11 cellular contexts compared by ENCODE assay signal in genomic region chr11:76623171-76623883, GRCh38.
DNase-seq lines count a peak whose midpoint lies in the region; ATAC-seq lines count a peak whose summit lies in the region.
"Had no signal": no experiment of that assay in that cellular context is flagged by ENCODE, and none has a peak within 500 bp of the region (broad histone marks: within the 10 kb centered on the region; RNA-seq: fewer than 3 reads in every experiment).

No MANE protein-coding gene starts in this region.

- H3K4me1 ChIP-seq in adipocyte (ENCODE audit: control insufficient read depth, insufficient read depth, low read length), result peaks cover 41% of the 10 kb centered on the region
- H3K4me1 ChIP-seq: gastroesophageal sphincter had no signal

- no peaks in the 10 kb centered on the region for H3K36me3 ChIP-seq in adipocyte (ENCODE audit: control insufficient read depth, insufficient read depth, low read length, severe bottlenecking)
- H3K36me3 ChIP-seq: gastroesophageal sphincter had no signal

- no peak overlapping the region for H3K4me3 Mint-ChIP-seq in stimulated activated naive CD8-positive, alpha-beta T cell treated with anti-CD3 and anti-CD28 coated beads, Interleukin-15, amount 100 ng/mL, for 72 hours

- no peak for DNase-seq in stimulated activated naive CD8-positive, alpha-beta T cell treated with anti-CD3 and anti-CD28 coated beads, Interleukin-15, amount 100 ng/mL, for 72 hours
- DNase-seq in stimulated activated naive CD8-positive, alpha-beta T cell treated with anti-CD3 and anti-CD28 coated beads, Interleukin-15, Interleukin-2, amounts not matched to agents 100 U/mL and 50 U/mL, for 24 hours, result no peak
- DNase-seq in adipocyte (ENCODE audit: low read depth) (peak; percentile 36), iris pigment epithelial cell (ENCODE audit: low read depth) (peak; percentile 83), cerebellar nuclear complex (lab: John Stamatoyannopoulos, UW) (no peak), NCI-H510A (lab: John Stamatoyannopoulos, UW) (no peak)
- DNase-seq: H7 had no signal

- peaks cover 9% of the 10 kb centered on the region for H3K9me3 ChIP-seq in adipocyte (ENCODE audit: control insufficient read depth, low read length)

- peaks cover 43% of the 10 kb centered on the region for H3K4me1 Mint-ChIP-seq in stimulated activated naive CD8-positive, alpha-beta T cell treated with anti-CD3 and anti-CD28 coated beads, Interleukin-15, amount 100 ng/mL, for 72 hours

- ATAC-seq in stimulated activated naive CD8-positive, alpha-beta T cell treated with anti-CD3 and anti-CD28 coated beads, Interleukin-15, amount 100 ng/mL, for 72 hours, result no peak
- ATAC-seq in stimulated activated naive CD8-positive, alpha-beta T cell treated with anti-CD3 and anti-CD28 coated beads, Interleukin-15, Interleukin-2, amounts not matched to agents 100 U/mL and 50 U/mL, for 24 hours, result no peak
- ATAC-seq in HG03432 (IDR thresholded peaks at IDR 0.05; ENCODE audit: unreplicated experiment) (no peak), HG02798 (IDR thresholded peaks at IDR 0.05; ENCODE audit: poor library complexity, unreplicated experiment) (no peak)
- ATAC-seq: gastroesophageal sphincter had no signal

- H3K9me3 Mint-ChIP-seq in stimulated activated naive CD8-positive, alpha-beta T cell treated with anti-CD3 and anti-CD28 coated beads, Interleukin-15, amount 100 ng/mL, for 72 hours, result peaks cover 12 to 23% of the 10 kb centered on the region in 2 donors

- H3K4me3 ChIP-seq in adipocyte (ENCODE audit: low read length), result no peak overlapping the region
- H3K4me3 ChIP-seq: gastroesophageal sphincter had no signal

- H3K27ac Mint-ChIP-seq in stimulated activated naive CD8-positive, alpha-beta T cell treated with anti-CD3 and anti-CD28 coated beads, Interleukin-15, amount 100 ng/mL, for 72 hours, result peak overlapping the region; percentile 58 to 63
- H3K27ac Mint-ChIP-seq: progenitor cell of endocrine pancreas had no signal

- no peaks in the 10 kb centered on the region for H3K27me3 ChIP-seq in adipocyte (replicated peaks; ENCODE audit: control insufficient read depth, insufficient read depth, low read length)
- H3K27me3 ChIP-seq: gastroesophageal sphincter had no signal

- H3K27me3 Mint-ChIP-seq in stimulated activated naive CD8-positive, alpha-beta T cell treated with anti-CD3 and anti-CD28 coated beads, Interleukin-15, amount 100 ng/mL, for 72 hours, result no peaks in the 10 kb centered on the region
- H3K27me3 Mint-ChIP-seq: progenitor cell of endocrine pancreas had no signal

- peak overlapping the region; percentile 41 for H3K9ac ChIP-seq in adipocyte (ENCODE audit: low read length)

Comparison
In these comparisons a context has a peak if more than half of its experiments do, and no peak if none do; other contexts are left out.
1. DNase-seq: peak in adipocyte (single experiment) and iris pigment epithelial cell (single experiment); none in stimulated activated naive CD8-positive, alpha-beta T cell treated with anti-CD3 and anti-CD28 coated beads, Interleukin-15, amount 100 ng/mL, for 72 hours (0 of 2), stimulated activated naive CD8-positive, alpha-beta T cell treated with anti-CD3 and anti-CD28 coated beads, Interleukin-15, Interleukin-2, amounts not matched to agents 100 U/mL and 50 U/mL, for 24 hours (single experiment), cerebellar nuclear complex (0 of 2) and NCI-H510A (single experiment).